In genomic region chr2:36785179-36785795, GRCh38 we compare ENCODE assay signal across 9 cellular contexts.
DNase-seq lines count a peak whose midpoint lies in the region; ATAC-seq and TF ChIP-seq lines count a peak whose summit lies in the region.
"Had no signal": no experiment of that assay in that cellular context is flagged by ENCODE, and none has a peak within 500 bp of the region (broad histone marks: within the 10 kb centered on the region; RNA-seq: fewer than 3 reads in every experiment).

No MANE protein-coding gene starts in this region.

- H3K27me3 ChIP-seq in liver (ENCODE audit: control insufficient read depth in 4 of 4, insufficient read depth in 4 of 4, low read length in 3 of 4): no peaks in the 10 kb centered on the region
- H3K27me3 ChIP-seq: BLaER1 had no signal

- peak; percentile 81 to 85 for TF ChIP-seq RAD21 in liver (IDR thresholded peaks at IDR 0.05)

- WGBS in liver: 37% methylated on average over 5 of the region's 5 CpGs

- no peaks in the 10 kb centered on the region for H3K36me3 ChIP-seq in liver (ENCODE audit: control insufficient read depth in 4 of 4, insufficient read depth in 3 of 4, low read depth in 1 of 4, low read length in 3 of 4)
- H3K36me3 ChIP-seq: BLaER1 had no signal

- no peak overlapping the region for H3K9ac ChIP-seq in liver (ENCODE audit: low read depth in 1 of 2, low read length in 2 of 2)
- H3K9ac ChIP-seq: BLaER1 had no signal

- peak; percentile 57 for ATAC-seq in HG03045 (IDR thresholded peaks at IDR 0.05; ENCODE audit: unreplicated experiment)

- H3K9me3 ChIP-seq in liver (ENCODE audit: control insufficient read depth in 4 of 4, low read length in 3 of 4): no peaks in the 10 kb centered on the region
- H3K9me3 ChIP-seq: BLaER1 had no signal

- H3K4me3 ChIP-seq in choroid plexus epithelial cell (ENCODE audit: low read depth, low read length) (no peak overlapping the region), liver (ENCODE audit: low read depth in 1 of 3, low read length in 3 of 3) (no peak overlapping the region)
- H3K4me3 ChIP-seq: BLaER1 had no signal

- no peak overlapping the region for H3K27ac ChIP-seq in liver (ENCODE audit: low read depth in 1 of 2, low read length in 2 of 2)
- H3K27ac ChIP-seq: BLaER1 had no signal

- TF ChIP-seq CTCF in choroid plexus epithelial cell (conservative IDR thresholded peaks at IDR 0.05; ENCODE audit: low read depth, low read length) (peak; percentile 98), liver (IDR thresholded peaks at IDR 0.05; ENCODE audit: low read depth, low read length, missing input control) (peak; percentile 98)

- DNase-seq in NK-92 treated with Interleukin-12 subunit alpha and Interleukin-12 subunit beta, amount 100 ng/mL, for 24 hours (lab: John Stamatoyannopoulos, UW): peak; percentile 11
- DNase-seq in NK-92 (lab: John Stamatoyannopoulos, UW; ENCODE audit: unreplicated experiment) (no peak), NCI-H2196 treated with DMSO at 0.1 percent for 48 hours (lab: John Stamatoyannopoulos, UW; ENCODE audit: unreplicated experiment) (peak; percentile 15), choroid plexus epithelial cell (ENCODE audit: low read depth) (peak; percentile 84)
- peak; percentile 72 for DNase-seq in activated CD4-positive, CD25-positive, alpha-beta regulatory T cell treated with anti-CD3 and anti-CD28 coated beads, Interleukin-2, amount 50 U/mL, for 72 hours
- peak; percentile 35 for DNase-seq in stimulated activated CD8-positive, alpha-beta memory T cell treated with anti-CD3 and anti-CD28 coated beads, Interleukin-12 subunit alpha, Interleukin-12 subunit beta, amount 100 ng/mL, for 1 hour (ENCODE audit: low read depth)

- H3K4me1 ChIP-seq in liver (ENCODE audit: control insufficient read depth in 4 of 4, insufficient read depth in 4 of 4, low read length in 3 of 4): no peaks in the 10 kb centered on the region

TF ChIP-seq in liver, 16 proteins besides CTCF, POLR2A, EP300 and RAD21:
- TF ChIP-seq SP1 (IDR thresholded peaks at IDR 0.05) (no peak), GABPA (IDR thresholded peaks at IDR 0.05 in 1 of 2, conservative IDR thresholded peaks at IDR 0.05 in 1 of 2) (no peak), HNF4A (conservative IDR thresholded peaks at IDR 0.05) (no peak), JUND (IDR thresholded peaks at IDR 0.05) (no peak), EGR1 (IDR thresholded peaks at IDR 0.05; ENCODE audit: low read depth in 2 of 2) (no peak), YY1 (IDR thresholded peaks at IDR 0.05) (no peak), HNF4G (IDR thresholded peaks at IDR 0.05) (no peak), MAX (IDR thresholded peaks at IDR 0.05) (no peak), TAF1 (conservative IDR thresholded peaks at IDR 0.05) (no peak), FOXA1 (IDR thresholded peaks at IDR 0.05) (no peak), ZBTB33 (IDR thresholded peaks at IDR 0.05) (no peak), FOXA2 (IDR thresholded peaks at IDR 0.05) (no peak), NR2F2 (IDR thresholded peaks at IDR 0.05) (no peak), ATF3 (IDR thresholded peaks at IDR 0.05) (no peak), RXRA (IDR thresholded peaks at IDR 0.05) (no peak)
- TF ChIP-seq, protein P1, sequence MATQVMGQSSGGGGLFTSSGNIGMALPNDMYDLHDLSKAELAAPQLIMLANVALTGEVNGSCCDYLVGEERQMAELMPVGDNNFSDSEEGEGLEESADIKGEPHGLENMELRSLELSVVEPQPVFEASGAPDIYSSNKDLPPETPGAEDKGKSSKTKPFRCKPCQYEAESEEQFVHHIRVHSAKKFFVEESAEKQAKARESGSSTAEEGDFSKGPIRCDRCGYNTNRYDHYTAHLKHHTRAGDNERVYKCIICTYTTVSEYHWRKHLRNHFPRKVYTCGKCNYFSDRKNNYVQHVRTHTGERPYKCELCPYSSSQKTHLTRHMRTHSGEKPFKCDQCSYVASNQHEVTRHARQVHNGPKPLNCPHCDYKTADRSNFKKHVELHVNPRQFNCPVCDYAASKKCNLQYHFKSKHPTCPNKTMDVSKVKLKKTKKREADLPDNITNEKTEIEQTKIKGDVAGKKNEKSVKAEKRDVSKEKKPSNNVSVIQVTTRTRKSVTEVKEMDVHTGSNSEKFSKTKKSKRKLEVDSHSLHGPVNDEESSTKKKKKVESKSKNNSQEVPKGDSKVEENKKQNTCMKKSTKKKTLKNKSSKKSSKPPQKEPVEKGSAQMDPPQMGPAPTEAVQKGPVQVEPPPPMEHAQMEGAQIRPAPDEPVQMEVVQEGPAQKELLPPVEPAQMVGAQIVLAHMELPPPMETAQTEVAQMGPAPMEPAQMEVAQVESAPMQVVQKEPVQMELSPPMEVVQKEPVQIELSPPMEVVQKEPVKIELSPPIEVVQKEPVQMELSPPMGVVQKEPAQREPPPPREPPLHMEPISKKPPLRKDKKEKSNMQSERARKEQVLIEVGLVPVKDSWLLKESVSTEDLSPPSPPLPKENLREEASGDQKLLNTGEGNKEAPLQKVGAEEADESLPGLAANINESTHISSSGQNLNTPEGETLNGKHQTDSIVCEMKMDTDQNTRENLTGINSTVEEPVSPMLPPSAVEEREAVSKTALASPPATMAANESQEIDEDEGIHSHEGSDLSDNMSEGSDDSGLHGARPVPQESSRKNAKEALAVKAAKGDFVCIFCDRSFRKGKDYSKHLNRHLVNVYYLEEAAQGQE (IDR thresholded peaks at IDR 0.05): no peak
